ENCODE assay signal across 16 cellular contexts in genomic region chr20:15767636-15768369, GRCh38.
"Had no signal": no experiment of that assay in that cellular context is flagged by ENCODE, and none has a peak within 500 bp of the region (broad histone marks: within the 10 kb centered on the region; RNA-seq: fewer than 3 reads in every experiment).

No MANE protein-coding gene starts in this region.

- H3K27me3 Mint-ChIP-seq: activated CD4-positive, alpha-beta memory T cell treated with anti-CD3 and anti-CD28 coated beads for 36 hours; activated naive CD8-positive, alpha-beta T cell treated with anti-CD3 and anti-CD28 coated beads for 36 hours; central memory CD8-positive, alpha-beta T cell; stimulated activated naive CD8-positive, alpha-beta T cell treated with anti-CD3 and anti-CD28 coated beads, Interleukin-15, amount 100 ng/mL, for 72 hours had no signal

- H3K9me3 Mint-ChIP-seq: activated naive CD8-positive, alpha-beta T cell treated with anti-CD3 and anti-CD28 coated beads for 36 hours had no signal

- ATAC-seq: gastroesophageal sphincter; stimulated activated naive CD8-positive, alpha-beta T cell treated with anti-CD3 and anti-CD28 coated beads, Interleukin-15, amount 100 ng/mL, for 72 hours had no signal

- DNase-seq: activated CD4-positive, alpha-beta memory T cell treated with anti-CD3 and anti-CD28 coated beads for 36 hours; activated CD4-positive, alpha-beta T cell treated with anti-CD3 and anti-CD28 coated beads for 48 hours; activated naive CD4-positive, alpha-beta T cell treated with Interleukin-2 at 50 U/mL for 16 hours; activated naive CD8-positive, alpha-beta T cell treated with anti-CD3 and anti-CD28 coated beads for 36 hours; activated T-cell treated with anti-CD3 and anti-CD28 coated beads, Interleukin-2, amount 50 U/mL, for 48 hours; amniotic stem cell; head of caudate nucleus; hypothalamus; mesenchymal stem cell; occipital lobe; stimulated activated CD4-positive, alpha-beta T cell treated with anti-CD3 and anti-CD28 coated beads, Interleukin-12 subunit alpha, Interleukin-12 subunit beta, amount 100 ng/mL, for 4 hours; stimulated activated CD4-positive, alpha-beta T cell treated with anti-CD3 and anti-CD28 coated beads, Interleukin-4, amount 100 ng/mL, for 4 hours; stimulated activated naive CD8-positive, alpha-beta T cell treated with anti-CD3 and anti-CD28 coated beads, Interleukin-15, amount 100 ng/mL, for 72 hours had no signal

- H3K4me1 Mint-ChIP-seq: activated naive CD8-positive, alpha-beta T cell treated with anti-CD3 and anti-CD28 coated beads for 36 hours; central memory CD8-positive, alpha-beta T cell; stimulated activated naive CD8-positive, alpha-beta T cell treated with anti-CD3 and anti-CD28 coated beads, Interleukin-15, amount 100 ng/mL, for 72 hours had no signal

- H3K36me3 Mint-ChIP-seq: activated CD4-positive, alpha-beta memory T cell treated with anti-CD3 and anti-CD28 coated beads for 36 hours; activated naive CD8-positive, alpha-beta T cell treated with anti-CD3 and anti-CD28 coated beads for 36 hours had no signal

- H3K4me3 Mint-ChIP-seq: activated CD4-positive, alpha-beta memory T cell treated with anti-CD3 and anti-CD28 coated beads for 36 hours; activated naive CD8-positive, alpha-beta T cell treated with anti-CD3 and anti-CD28 coated beads for 36 hours; central memory CD8-positive, alpha-beta T cell; stimulated activated naive CD8-positive, alpha-beta T cell treated with anti-CD3 and anti-CD28 coated beads, Interleukin-15, amount 100 ng/mL, for 72 hours; T-helper 1 cell treated with Interleukin-12 subunit alpha and Interleukin-12 subunit beta and Interleukin-4 antibody, amounts not matched to agents 30 μg/mL and 1 μg/mL, for 36 hours had no signal

- H3K27ac Mint-ChIP-seq: activated CD4-positive, alpha-beta memory T cell treated with anti-CD3 and anti-CD28 coated beads for 36 hours; activated naive CD8-positive, alpha-beta T cell treated with anti-CD3 and anti-CD28 coated beads for 36 hours; stimulated activated naive CD8-positive, alpha-beta T cell treated with anti-CD3 and anti-CD28 coated beads, Interleukin-15, amount 100 ng/mL, for 72 hours; T-helper 1 cell treated with Interleukin-12 subunit alpha and Interleukin-12 subunit beta and Interleukin-4 antibody, amounts not matched to agents 30 μg/mL and 1 μg/mL, for 36 hours had no signal
